24 cellular contexts compared by ENCODE assay signal in the genomic region with DNA sequence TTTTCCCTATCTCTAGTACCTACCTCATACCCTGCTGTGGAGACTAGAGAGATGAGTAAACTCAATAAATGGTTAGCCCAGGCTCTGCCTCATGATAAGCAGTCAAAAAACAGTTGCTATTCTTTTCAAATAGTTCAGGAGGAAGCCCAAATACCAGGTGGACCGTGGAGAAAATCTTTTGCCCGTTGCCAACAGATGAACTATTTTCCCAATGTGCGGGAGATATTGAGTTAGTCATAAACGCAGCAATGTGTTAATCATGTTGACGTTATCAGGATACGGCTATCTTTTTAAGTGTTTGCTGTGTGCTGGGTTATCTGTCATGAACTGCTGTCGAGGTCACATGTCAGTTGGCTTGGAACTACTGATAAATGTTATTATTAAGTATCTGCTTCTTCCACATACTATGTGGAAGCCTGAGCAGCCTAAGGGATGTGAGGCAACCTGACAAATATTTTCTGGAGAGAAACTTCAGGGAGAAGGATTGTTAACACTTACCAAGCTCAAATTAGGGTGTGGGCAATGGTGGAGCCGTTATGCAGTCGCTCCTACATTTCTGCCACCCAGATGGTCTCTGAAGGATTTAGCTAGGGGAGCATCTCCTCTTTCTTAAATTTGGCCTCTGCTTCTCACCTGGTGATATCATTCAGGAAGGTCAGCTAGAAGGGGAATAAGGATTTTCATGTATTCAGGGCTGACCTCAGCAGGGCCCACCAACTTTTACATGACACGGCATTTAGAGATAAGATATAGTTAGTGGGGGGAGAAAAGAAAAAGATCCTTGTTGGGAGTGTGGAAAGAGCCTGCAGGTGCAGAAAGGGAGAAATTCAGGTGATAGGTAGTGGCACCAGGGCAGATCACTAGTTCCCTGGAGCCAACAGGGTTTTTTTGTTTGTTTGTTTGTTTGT. TPM values are rescaled to one million over a fixed set of nuclear protein-coding genes. Genes with fewer than 3 reads are reported as not detected.
DNase-seq lines count a peak whose midpoint lies in the region; ATAC-seq, FAIRE-seq and TF ChIP-seq lines count a peak whose summit lies in the region.
"Had no signal": no experiment of that assay in that cellular context is flagged by ENCODE, and none has a peak within 500 bp of the region (broad histone marks: within the 10 kb centered on the region; RNA-seq: fewer than 3 reads in every experiment).

No MANE protein-coding gene starts in this region.

- intact Hi-C loops in right lobe of liver (cut with DNase I) = no loop called here

- H3K4me3 ChIP-seq in bronchial epithelial cell (ENCODE audit: low read depth, low read length) (no peak overlapping the region), right lobe of liver (no peak overlapping the region)
- H3K4me3 ChIP-seq: adrenal gland, left lung, SJCRH30, stomach, upper lobe of left lung had no signal

- H3K36me3 ChIP-seq in bronchial epithelial cell (ENCODE audit: control insufficient read depth, insufficient read depth, low read length) = no peaks in the 10 kb centered on the region
- H3K36me3 ChIP-seq in right lobe of liver = no peaks in the 10 kb centered on the region
- H3K36me3 ChIP-seq: adrenal gland, left lung, SJCRH30, stomach, upper lobe of left lung had no signal

- H3K27ac ChIP-seq in right lobe of liver = no peak overlapping the region
- H3K27ac ChIP-seq: adrenal gland, left lung, SJCRH30, stomach, upper lobe of left lung had no signal

- TF ChIP-seq POLR2A in right lobe of liver (IDR thresholded peaks at IDR 0.05) = no peak

- H3K9me3 ChIP-seq in right lobe of liver = no peaks in the 10 kb centered on the region
- H3K9me3 ChIP-seq: adrenal gland, left lung, stomach, upper lobe of left lung had no signal

- DNase-seq in CMK (ENCODE audit: low read depth) (peak; percentile 50), OCI-M1 (lab: John Stamatoyannopoulos, UW) (peak; percentile 90), bronchial epithelial cell (ENCODE audit: low read depth) (peak; percentile 55), right lobe of liver (no peak), NCI-H2227 (lab: John Stamatoyannopoulos, UW; ENCODE audit: unreplicated experiment) (no peak), GM19238 (ENCODE audit: insufficient read length, low spot score) (no peak), NCI-H510A treated with DMSO at 0.1 percent for 48 hours (lab: John Stamatoyannopoulos, UW) (no peak)
- DNase-seq: activated CD4-positive, alpha-beta T cell treated with anti-CD3 and anti-CD28 coated beads for 36 hours; CD4-positive, alpha-beta memory T cell; endodermal cell; KBM-7; left lung; NCI-H1092; NCI-H526; nucleus accumbens; SJCRH30; stimulated activated CD4-positive, alpha-beta T cell treated with anti-CD3 and anti-CD28 coated beads, Interleukin-1b, Interleukin-23, amount 100 ng/mL, for 48 hours; stomach; T-helper 9 cell; upper lobe of left lung had no signal

- WGBS in right lobe of liver (ENCODE audit: insufficient coverage, low coverage, low lambda C conversion rate, missing lambda C conversion rate) = 19% methylated on average over 10 of the region's 10 CpGs

- H3K27me3 ChIP-seq in bronchial epithelial cell (ENCODE audit: control insufficient read depth, insufficient read depth, low read length) = no peaks in the 10 kb centered on the region
- H3K27me3 ChIP-seq in right lobe of liver = no peaks in the 10 kb centered on the region
- H3K27me3 ChIP-seq: left lung, SJCRH30, stomach, upper lobe of left lung had no signal

- no peaks in the 10 kb centered on the region for H3K4me1 ChIP-seq in right lobe of liver
- H3K4me1 ChIP-seq: left lung, SJCRH30, upper lobe of left lung had no signal

- TF ChIP-seq CTCF in bronchial epithelial cell (IDR thresholded peaks at IDR 0.05; ENCODE audit: insufficient read depth, low read length, severe bottlenecking) (no peak), right lobe of liver (IDR thresholded peaks at IDR 0.05) (no peak)

- ATAC-seq in right lobe of liver (peak; percentile 69 to 95 (median 78)), HG03521 (IDR thresholded peaks at IDR 0.05; ENCODE audit: unreplicated experiment) (no peak)
- ATAC-seq: activated CD4-positive, alpha-beta T cell treated with anti-CD3 and anti-CD28 coated beads for 36 hours; left lung had no signal

- FAIRE-seq in bronchial epithelial cell (lab: Jason Lieb, UNC) = no peak
- FAIRE-seq: H1 had no signal

RNA-seq across cellular contexts. Expression of a gene that starts 33.5 kb away (rescaled TPM):
- total RNA-seq in bronchial epithelial cell (not detected in 2 replicates), right lobe of liver (1 to 10 TPM in 2 of 6 experiments, under 1 TPM in 2, not detected in 2; 0.15 to 2.8 (median 1.5) TPM)
- total RNA-seq: activated CD4-positive, alpha-beta T cell treated with anti-CD3 and anti-CD28 coated beads for 36 hours; activated T-helper 2 cell treated with anti-CD3 and anti-CD28 coated beads, Interferon-gamma antibody, Interleukin-2, Interleukin-4, amounts not matched to agents 10 μg/mL and 5 μg/mL and 100 μg/mL, durations not matched to agents 14 hours and 24 hours and 36 hours; CD4-positive, alpha-beta memory T cell; endodermal cell; H1; left lung; SJCRH30 had no signal

RNA-seq across cellular contexts. Expression of a gene that starts 54.5 kb away (rescaled TPM):
- total RNA-seq in bronchial epithelial cell (43.7 and 52.6 TPM in 2 replicates), right lobe of liver (10 to 100 TPM; 51.5 to 69.4 (median 61.0) TPM)

Comparison
In these comparisons a context has a peak if more than half of its experiments do, and no peak if none do; other contexts are left out.
1. DNase-seq: peak in CMK (single experiment), OCI-M1 (single experiment) and bronchial epithelial cell (single experiment); none in right lobe of liver (0 of 3), NCI-H2227 (single experiment), GM19238 (single experiment) and NCI-H510A treated with DMSO at 0.1 percent for 48 hours (single experiment).